In the genomic region with DNA sequence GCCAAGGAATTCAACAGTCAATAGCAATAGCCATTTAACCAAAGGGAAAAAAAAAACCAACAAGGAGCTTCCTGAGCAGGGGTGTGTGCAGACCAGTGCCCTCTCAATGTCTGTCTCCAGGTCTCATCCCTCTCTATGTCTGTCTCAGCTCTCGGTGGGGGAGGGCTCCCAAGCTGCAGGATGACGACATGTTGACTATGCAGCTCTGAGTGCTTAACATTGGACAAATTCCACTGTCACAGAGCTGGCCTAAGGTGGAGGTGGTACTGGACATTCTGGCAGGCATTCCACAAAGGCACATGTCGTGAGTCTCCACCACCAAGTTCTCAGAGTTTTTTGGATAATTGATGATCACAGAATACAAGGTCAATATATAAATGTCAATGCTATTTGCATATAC, we compare ENCODE assay signal across 17 cellular contexts. TPM values are rescaled to one million over a fixed set of nuclear protein-coding genes. Genes with fewer than 3 reads are reported as not detected.
DNase-seq lines count a peak whose midpoint lies in the region; TF ChIP-seq lines count a peak whose summit lies in the region.
"Had no signal": no experiment of that assay in that cellular context is flagged by ENCODE, and none has a peak within 500 bp of the region (broad histone marks: within the 10 kb centered on the region; RNA-seq: fewer than 3 reads in every experiment).

No MANE protein-coding gene starts in this region.

- DNase-seq in Daoy (ENCODE audit: low read depth) (peak; percentile 16), M059J (ENCODE audit: low read depth) (peak; percentile 54), fibroblast of lung (ENCODE audit: low read depth in 2 of 2) (peak in 1 of 2 donors; percentile 37), neural progenitor cell (ENCODE audit: low spot score) (peak; percentile 7), OCI-M2 (lab: John Stamatoyannopoulos, UW; ENCODE audit: unreplicated experiment) (no peak), DMS 273 (lab: John Stamatoyannopoulos, UW; ENCODE audit: unreplicated experiment) (no peak), RWPE1 (ENCODE audit: low spot score) (no peak)
- DNase-seq in stimulated activated CD4-positive, alpha-beta T cell treated with anti-CD3 and anti-CD28 coated beads, Interleukin-15, amount 100 ng/mL, for 24 hours: no peak
- DNase-seq: Karpas-422; NCI-H1417; SHP77; stimulated activated CD4-positive, alpha-beta T cell treated with anti-CD3 and anti-CD28 coated beads, Interleukin-1b, Interleukin-23, amount 100 ng/mL, for 48 hours; T-helper 2 cell had no signal

- H3K9ac ChIP-seq in fibroblast of lung (ENCODE audit: insufficient read depth, low read length) (no peak overlapping the region), neural progenitor cell (no peak overlapping the region)

- POLR2A ChIA-PET in RWPE1 (lab: Yijun Ruan, JAX; ENCODE audit: low non-redundant PET): no interaction called here

- H3K27ac ChIP-seq in fibroblast of lung (ENCODE audit: insufficient read depth, low read length) (no peak overlapping the region), neural progenitor cell (no peak overlapping the region), RWPE1 (no peak overlapping the region)
- H3K27ac ChIP-seq: epithelial cell of prostate, HL-60 had no signal

- peaks cover 27% of the 10 kb centered on the region for H3K79me2 ChIP-seq in fibroblast of lung (ENCODE audit: control insufficient read depth, insufficient read depth, low read length)
- H3K79me2 ChIP-seq in neural progenitor cell (ENCODE audit: low read depth): peaks cover 25% of the 10 kb centered on the region

- H3K27me3 Mint-ChIP-seq in neural progenitor cell (ENCODE audit: insufficient read depth, low read depth): no peaks in the 10 kb centered on the region
- H3K27me3 Mint-ChIP-seq: memory B cell had no signal

- no peaks in the 10 kb centered on the region for H3K36me3 Mint-ChIP-seq in neural progenitor cell
- H3K36me3 Mint-ChIP-seq: memory B cell had no signal

- H3F3A ChIP-seq in neural progenitor cell (ENCODE audit: low read depth): peaks cover 24% of the 10 kb centered on the region

- no peak overlapping the region for H3K27ac Mint-ChIP-seq in neural progenitor cell
- H3K27ac Mint-ChIP-seq: activated T-helper 2 cell treated with anti-CD3 and anti-CD28 coated beads, Interferon-gamma antibody, Interleukin-2, Interleukin-4, amounts not matched to agents 10 μg/mL and 5 μg/mL and 100 μg/mL, durations not matched to agents 14 hours and 24 hours and 36 hours; memory B cell had no signal

- no peak overlapping the region for H3K4me3 Mint-ChIP-seq in neural progenitor cell
- H3K4me3 Mint-ChIP-seq: memory B cell had no signal

- H4K20me1 ChIP-seq in fibroblast of lung (ENCODE audit: control insufficient read depth, extremely low read depth, insufficient read depth, low read length) (peaks cover 2% of the 10 kb centered on the region), neural progenitor cell (ENCODE audit: low read depth) (peaks cover 17% of the 10 kb centered on the region)

- no peak for TF ChIP-seq CTCF in fibroblast of lung (conservative IDR thresholded peaks at IDR 0.05 in 1 of 2, IDR thresholded peaks at IDR 0.05 in 1 of 2; ENCODE audit: low read depth in 1 of 2, low read length in 2 of 2)
- TF ChIP-seq CTCF in neural progenitor cell (IDR thresholded peaks at IDR 0.05): no peak
- TF ChIP-seq CTCF in RWPE1 (conservative IDR thresholded peaks at IDR 0.05; ENCODE audit: low read depth): no peak

- H2AFZ ChIP-seq in fibroblast of lung (ENCODE audit: low read length) (peak overlapping the region; percentile 53), neural progenitor cell (replicated peaks) (no peak overlapping the region)

- no peaks in the 10 kb centered on the region for H3K36me3 ChIP-seq in fibroblast of lung (ENCODE audit: control insufficient read depth, insufficient read depth, low read length)
- H3K36me3 ChIP-seq in neural progenitor cell: no peaks in the 10 kb centered on the region

- peaks cover 3% of the 10 kb centered on the region for H3K4me1 ChIP-seq in fibroblast of lung (ENCODE audit: control insufficient read depth, extremely low read depth, insufficient read depth, low read length)
- H3K4me1 ChIP-seq in neural progenitor cell: peaks cover 11% of the 10 kb centered on the region

- H3K27me3 ChIP-seq in fibroblast of lung (ENCODE audit: control insufficient read depth, insufficient read depth, low read length): no peaks in the 10 kb centered on the region
- no peaks in the 10 kb centered on the region for H3K27me3 ChIP-seq in neural progenitor cell

- no peaks in the 10 kb centered on the region for H3K9me3 Mint-ChIP-seq in neural progenitor cell
- H3K9me3 Mint-ChIP-seq: activated T-helper 2 cell treated with anti-CD3 and anti-CD28 coated beads, Interferon-gamma antibody, Interleukin-2, Interleukin-4, amounts not matched to agents 10 μg/mL and 5 μg/mL and 100 μg/mL, durations not matched to agents 14 hours and 24 hours and 36 hours; memory B cell had no signal

- H3K4me3 ChIP-seq in fibroblast of lung (replicated peaks in 1 of 4; ENCODE audit: control extremely low read depth in 1 of 4, insufficient read depth in 1 of 4, low read depth in 3 of 4, low read length in 4 of 4) (no peak overlapping the region), neural progenitor cell (no peak overlapping the region)

- H3K9me3 ChIP-seq in fibroblast of lung (ENCODE audit: control insufficient read depth, insufficient read depth, low read depth, low read length) (no peaks in the 10 kb centered on the region), neural progenitor cell (ENCODE audit: low read depth) (no peaks in the 10 kb centered on the region)

- CTCF ChIA-PET in RWPE1 (lab: Yijun Ruan, JAX): interaction anchor here (0.7 to 1.2 kb wide), 2 partner anchors 54 to 474 kb away, joined by 3 to 4 read pairs; no protein-coding TSS in a partner anchor

- peaks cover 17% of the 10 kb centered on the region for H3K4me1 Mint-ChIP-seq in neural progenitor cell

- H3K4me2 ChIP-seq in fibroblast of lung (ENCODE audit: extremely low read depth, insufficient read depth, low read length): no peak overlapping the region
- H3K4me2 ChIP-seq in neural progenitor cell: no peak overlapping the region

RNA-seq across cellular contexts. Expression of gene CAPN7, which starts 2.0 kb away (rescaled TPM):
- 34.1 and 46.3 TPM in 2 replicates for total RNA-seq in Daoy (2014; rRNA removed; shearing (Covaris generic))
- total RNA-seq in M059J (2014; rRNA removed; shearing (Covaris generic)): 13.1 and 21.0 TPM in 2 replicates
- total RNA-seq in fibroblast of lung (38.0 and 39.0 TPM in 2 replicates), neural progenitor cell (ENCODE audit: low replicate concordance) (32.7 and 57.7 TPM in 2 replicates)
- polyA plus RNA-seq in fibroblast of lung: 21.1 and 25.9 TPM in 2 replicates
- polyA plus RNA-seq in fibroblast of lung (2012): 13.0 and 16.2 TPM in 2 replicates
- 2.1 and 12.8 TPM in 2 replicates for polyA minus RNA-seq in fibroblast of lung (ENCODE audit: low replicate concordance)

Comparison
In these comparisons a context has a peak if more than half of its experiments do, and no peak if none do; other contexts are left out.
1. DNase-seq: peak in Daoy (single experiment), M059J (single experiment) and neural progenitor cell (single experiment); none in stimulated activated CD4-positive, alpha-beta T cell treated with anti-CD3 and anti-CD28 coated beads, Interleukin-15, amount 100 ng/mL, for 24 hours (single experiment), OCI-M2 (single experiment), DMS 273 (single experiment) and RWPE1 (single experiment).